In the genomic region with DNA sequence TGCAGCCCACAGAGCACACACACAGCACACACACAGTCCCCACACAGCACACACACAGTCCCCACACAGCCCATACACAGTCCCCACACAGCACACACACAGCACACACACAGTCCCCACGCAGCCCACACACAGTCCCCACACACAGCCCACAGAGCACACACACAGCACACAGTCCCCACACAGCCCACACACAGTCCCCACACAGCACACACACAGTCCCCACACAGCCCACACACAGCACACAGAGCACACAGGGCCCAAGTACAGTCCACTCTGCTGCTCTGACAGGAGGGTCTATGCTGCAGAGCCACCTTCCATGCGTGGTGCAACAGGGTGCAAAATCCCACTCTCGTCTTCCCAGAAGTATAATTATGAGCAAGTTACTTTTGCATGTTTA, we compare ENCODE assay signal across 22 cellular contexts.
DNase-seq lines count a peak whose midpoint lies in the region; ATAC-seq and TF ChIP-seq lines count a peak whose summit lies in the region.
"Had no signal": no experiment of that assay in that cellular context is flagged by ENCODE, and none has a peak within 500 bp of the region (broad histone marks: within the 10 kb centered on the region; RNA-seq: fewer than 3 reads in every experiment).

No MANE protein-coding gene starts in this region.

- H3K27ac ChIP-seq in heart left ventricle (no peak overlapping the region), coronary artery (no peak overlapping the region)
- H3K27ac ChIP-seq in naive thymus-derived CD4-positive, alpha-beta T cell (ENCODE audit: low read depth, low read length), result no peak overlapping the region
- H3K27ac ChIP-seq: A549; BLaER1 treated with 17β-estradiol and CSF1 and Interleukin-3, amounts not matched to agents 10 nM and 100 nM; KMS-11 had no signal

- H3K36me3 Mint-ChIP-seq in naive thymus-derived CD4-positive, alpha-beta T cell, result no peaks in the 10 kb centered on the region

- intact Hi-C loops in cardiac septum (cut with DNase I), result no loop called here
- intact Hi-C loops in heart left ventricle (cut with DNase I), result no loop called here
- intact Hi-C loops in naive thymus-derived CD4-positive, alpha-beta T cell (cut with micrococcal nuclease), result no loop called here

- DNase-seq in cardiac septum (ENCODE audit: low spot score), result peak; percentile 29
- DNase-seq in heart left ventricle, result no peak
- peak; percentile 36 for DNase-seq in coronary artery (ENCODE audit: low spot score)
- no peak for DNase-seq in naive thymus-derived CD4-positive, alpha-beta T cell
- DNase-seq: AML-193, H7, HFFc6, IMR-90, MM.1S, NCI-H1417, NCI-H1694, NCI-H2029 treated with DMSO at 0.1 percent for 48 hours, NCI-H446 treated with DMSO at 0.1 percent for 48 hours, NCI-H526 treated with DMSO at 0.1 percent for 48 hours, SHP77 had no signal

- CTCF ChIA-PET in naive thymus-derived CD4-positive, alpha-beta T cell (lab: Charles Lee), result no interaction called here

- no peaks in the 10 kb centered on the region for H3K4me1 ChIP-seq in heart left ventricle
- no peaks in the 10 kb centered on the region for H3K4me1 ChIP-seq in naive thymus-derived CD4-positive, alpha-beta T cell (ENCODE audit: control insufficient read depth in 2 of 2, insufficient read depth in 2 of 2, low read length in 2 of 2)
- H3K4me1 ChIP-seq: A549 had no signal

- no peak overlapping the region for H3K4me3 ChIP-seq in heart left ventricle
- no peak overlapping the region for H3K4me3 ChIP-seq in coronary artery
- H3K4me3 ChIP-seq in naive thymus-derived CD4-positive, alpha-beta T cell (ENCODE audit: low read length), result no peak overlapping the region
- H3K4me3 ChIP-seq: A549; BLaER1 treated with 17β-estradiol and CSF1 and Interleukin-3, amounts not matched to agents 10 nM and 100 nM had no signal

- H3K9me3 ChIP-seq in heart left ventricle, result no peaks in the 10 kb centered on the region
- no peaks in the 10 kb centered on the region for H3K9me3 ChIP-seq in naive thymus-derived CD4-positive, alpha-beta T cell (ENCODE audit: control insufficient read depth in 2 of 3, low read length in 3 of 3)
- H3K9me3 ChIP-seq: A549; BLaER1 treated with 17β-estradiol and CSF1 and Interleukin-3, amounts not matched to agents 10 nM and 100 nM had no signal

- H3K9me3 Mint-ChIP-seq in naive thymus-derived CD4-positive, alpha-beta T cell, result peaks cover 0 to 3% (median 0%) of the 10 kb centered on the region in 11 donors
- H3K9me3 Mint-ChIP-seq: CD4-positive, alpha-beta T cell had no signal

- H3K27ac Mint-ChIP-seq in naive thymus-derived CD4-positive, alpha-beta T cell, result no peak overlapping the region
- H3K27ac Mint-ChIP-seq: CD4-positive, alpha-beta T cell; HFFc6 had no signal

- no peak overlapping the region for H3K4me3 Mint-ChIP-seq in naive thymus-derived CD4-positive, alpha-beta T cell
- H3K4me3 Mint-ChIP-seq: CD4-positive, alpha-beta T cell; HFFc6 had no signal

- H3K36me3 ChIP-seq in heart left ventricle, result no peaks in the 10 kb centered on the region
- H3K36me3 ChIP-seq in naive thymus-derived CD4-positive, alpha-beta T cell (ENCODE audit: control insufficient read depth in 2 of 3, insufficient read depth in 3 of 3, low read length in 3 of 3), result no peaks in the 10 kb centered on the region
- H3K36me3 ChIP-seq: BLaER1 treated with 17β-estradiol and CSF1 and Interleukin-3, amounts not matched to agents 10 nM and 100 nM had no signal

- 89 to 92% (median 91%) methylated on average over 3 of the region's 3 CpGs for WGBS in heart left ventricle, 4 donors

- H3K27me3 Mint-ChIP-seq in naive thymus-derived CD4-positive, alpha-beta T cell, result peaks cover 0 to 11% (median 0%) of the 10 kb centered on the region in 5 donors

- peaks cover 0 to 4% (median 0%) of the 10 kb centered on the region in 9 donors for H3K27me3 ChIP-seq in heart left ventricle
- H3K27me3 ChIP-seq in naive thymus-derived CD4-positive, alpha-beta T cell (ENCODE audit: control insufficient read depth in 2 of 2, insufficient read depth in 2 of 2, low read length in 2 of 2), result no peaks in the 10 kb centered on the region
- H3K27me3 ChIP-seq: BLaER1 treated with 17β-estradiol and CSF1 and Interleukin-3, amounts not matched to agents 10 nM and 100 nM had no signal

- ATAC-seq in heart left ventricle (no peak), GM21619 (IDR thresholded peaks at IDR 0.05; ENCODE audit: unreplicated experiment) (no peak), HG02588 (IDR thresholded peaks at IDR 0.05; ENCODE audit: unreplicated experiment) (no peak), GM18505 (IDR thresholded peaks at IDR 0.05; ENCODE audit: unreplicated experiment) (no peak)
- ATAC-seq in naive thymus-derived CD4-positive, alpha-beta T cell, result peak; percentile 17
- ATAC-seq: A549 had no signal

- peaks cover 0 to 2% (median 0%) of the 10 kb centered on the region in 7 donors for H3K4me1 Mint-ChIP-seq in naive thymus-derived CD4-positive, alpha-beta T cell

- no peak for TF ChIP-seq POLR2A in heart left ventricle (IDR thresholded peaks at IDR 0.05)
- no peak for TF ChIP-seq POLR2A in GM18505 (IDR thresholded peaks at IDR 0.05; ENCODE audit: borderline replicate concordance, extremely low read depth, insufficient read depth, insufficient read length)

- POLR2A ChIA-PET in naive thymus-derived CD4-positive, alpha-beta T cell (lab: Charles Lee), result no interaction called here

- TF ChIP-seq CTCF in heart left ventricle (IDR thresholded peaks at IDR 0.05) (no peak), coronary artery (IDR thresholded peaks at IDR 0.05) (no peak)

Comparison
In these comparisons a context has a peak if more than half of its experiments do, and no peak if none do; other contexts are left out.
1. DNase-seq: peak in cardiac septum (single experiment) and coronary artery (single experiment); none in heart left ventricle (0 of 5) and naive thymus-derived CD4-positive, alpha-beta T cell (0 of 9).